In genomic region chr14:54691525-54692260, GRCh38 we compare ENCODE assay signal across 9 cellular contexts.
DNase-seq lines count a peak whose midpoint lies in the region; TF ChIP-seq lines count a peak whose summit lies in the region.
"Had no signal": no experiment of that assay in that cellular context is flagged by ENCODE, and none has a peak within 500 bp of the region (broad histone marks: within the 10 kb centered on the region; RNA-seq: fewer than 3 reads in every experiment).

No MANE protein-coding gene starts in this region.

- H3K79me2 ChIP-seq in MM.1S (ENCODE audit: low read length), result no peaks in the 10 kb centered on the region
- peaks cover 70% of the 10 kb centered on the region for H3K79me2 ChIP-seq in mammary epithelial cell (ENCODE audit: insufficient read depth, low read length)

- no peaks in the 10 kb centered on the region for H3F3A ChIP-seq in MM.1S (ENCODE audit: insufficient read depth, low read length)

- no peaks in the 10 kb centered on the region for H3K9me2 ChIP-seq in MM.1S (replicated peaks; ENCODE audit: insufficient read depth, low read length)

- H3K4me3 ChIP-seq in MM.1S (ENCODE audit: low read length), result no peak overlapping the region
- no peak overlapping the region for H3K4me3 ChIP-seq in mammary epithelial cell (replicated peaks in 1 of 3; ENCODE audit: insufficient read depth in 1 of 3, low read depth in 2 of 3, low read length in 3 of 3)

- TF ChIP-seq CTCF in MM.1S (IDR thresholded peaks at IDR 0.05; ENCODE audit: low read length), result peak; percentile 59
- TF ChIP-seq CTCF in mammary epithelial cell (conservative IDR thresholded peaks at IDR 0.05 in 1 of 2, IDR thresholded peaks at IDR 0.05 in 1 of 2; ENCODE audit: extremely low read depth in 1 of 2, insufficient read depth in 1 of 2, low read depth in 1 of 2, low read length in 2 of 2), result peak; percentile 93 to 97

- H3K4me2 ChIP-seq in MM.1S (ENCODE audit: low read depth, low read length) (no peak overlapping the region), mammary epithelial cell (ENCODE audit: insufficient read depth, low read depth, low read length) (no peak overlapping the region)

- no peak overlapping the region for H2AFZ ChIP-seq in MM.1S (ENCODE audit: low read length)
- H2AFZ ChIP-seq in mammary epithelial cell (ENCODE audit: low read depth, low read length), result no peak overlapping the region

- peak; percentile 28 for DNase-seq in SIG-M5 treated with dmso at 0.1 percent for 504 hours (lab: John Stamatoyannopoulos, UW; ENCODE audit: unreplicated experiment)
- no peak for DNase-seq in SIG-M5 (lab: John Stamatoyannopoulos, UW)
- DNase-seq in MM.1S, result peak; percentile 39
- DNase-seq in T-helper 9 cell, result peak; percentile 40
- peak; percentile 64 for DNase-seq in mammary epithelial cell
- peak; percentile 89 for DNase-seq in islet precursor cell
- peak; percentile 31 to 56 (median 46) for DNase-seq in stimulated activated CD4-positive, alpha-beta T cell treated with anti-CD3 and anti-CD28 coated beads, Interleukin-12 subunit alpha, Interleukin-12 subunit beta, amount 100 ng/mL, for 48 hours (ENCODE audit: low read depth in 2 of 3, low spot score in 1 of 3)
- no peak for DNase-seq in DMS79 treated with DMSO at 0.1 percent for 48 hours (lab: John Stamatoyannopoulos, UW)

- no peaks in the 10 kb centered on the region for H3K36me3 ChIP-seq in MM.1S (replicated peaks; ENCODE audit: insufficient read depth, low read length)
- no peaks in the 10 kb centered on the region for H3K36me3 ChIP-seq in mammary epithelial cell (ENCODE audit: insufficient read depth, low read length)

- intact Hi-C loops in mammary epithelial cell (cut with micrococcal nuclease), result loop anchor here (1.0 to 2.0 kb wide), 6 partner anchors 31 to 124 kb away; partner anchors contain the start of gene SAMD4A

- H4K20me1 ChIP-seq in MM.1S (ENCODE audit: insufficient read depth, low read length), result no peaks in the 10 kb centered on the region
- no peaks in the 10 kb centered on the region for H4K20me1 ChIP-seq in mammary epithelial cell (ENCODE audit: insufficient read depth, low read length)

- dilution Hi-C loops in mammary epithelial cell (cut with HindIII; ENCODE audit: low sequenced_read_pairs), result no loop called here

- no peak overlapping the region for H3K27ac ChIP-seq in MM.1S (ENCODE audit: low read length)
- H3K27ac ChIP-seq in mammary epithelial cell (ENCODE audit: insufficient read depth, low read depth, low read length), result no peak overlapping the region
- H3K27ac ChIP-seq: epithelial cell of prostate had no signal

- no peak overlapping the region for H3K9ac ChIP-seq in MM.1S (ENCODE audit: low read length)
- H3K9ac ChIP-seq in mammary epithelial cell (ENCODE audit: insufficient read depth, low read length), result no peak overlapping the region

- no peaks in the 10 kb centered on the region for H3K27me3 ChIP-seq in MM.1S (replicated peaks; ENCODE audit: insufficient read depth, low read length)
- H3K27me3 ChIP-seq in mammary epithelial cell (ENCODE audit: insufficient read depth, low read length), result no peaks in the 10 kb centered on the region

- no TSS peak for BruUV-seq in mammary epithelial cell (replicated peaks; lab: Mats Ljungman, UMichigan)

- H3K9me3 ChIP-seq in MM.1S (replicated peaks; ENCODE audit: insufficient read depth, low read length), result no peaks in the 10 kb centered on the region
- no peaks in the 10 kb centered on the region for H3K9me3 ChIP-seq in mammary epithelial cell (replicated peaks; ENCODE audit: insufficient read depth, low read length)

- H3K4me1 ChIP-seq in MM.1S (ENCODE audit: low read length) (no peaks in the 10 kb centered on the region), mammary epithelial cell (ENCODE audit: insufficient read depth, low read length) (peaks cover 8% of the 10 kb centered on the region)

- in situ Hi-C loops in mammary epithelial cell (cut with MboI; ENCODE audit: low sequenced_read_pairs in 2 of 2), result no loop called here

- 60% methylated on average over 5 of the region's 5 CpGs for WGBS in mammary epithelial cell (ENCODE audit: low coverage, missing lambda C conversion rate)

- CTCF ChIA-PET in mammary epithelial cell (lab: Charles Lee; ENCODE audit: low non-redundant PET), result interaction anchor here (0.6 to 0.7 kb wide), 6 partner anchors 14 to 126 kb away, joined by 3 to 24 read pairs (median 4); partner anchors contain the start of gene SAMD4A

Comparison
In these comparisons a context has a peak if more than half of its experiments do, and no peak if none do; other contexts are left out.
1. DNase-seq: peak in SIG-M5 treated with dmso at 0.1 percent for 504 hours (single experiment), MM.1S (single experiment), T-helper 9 cell (single experiment), mammary epithelial cell (single experiment), islet precursor cell (single experiment) and stimulated activated CD4-positive, alpha-beta T cell treated with anti-CD3 and anti-CD28 coated beads, Interleukin-12 subunit alpha, Interleukin-12 subunit beta, amount 100 ng/mL, for 48 hours (3 of 3); none in SIG-M5 (single experiment) and DMS79 treated with DMSO at 0.1 percent for 48 hours (single experiment).